Comparison of ENCODE assay signal across 1 cellular context in genomic region chr15:40873625-40874561, GRCh38.
A peak's percentile ranks its signal among the peaks of the same experiment; 100 is the strongest.
TF ChIP-seq lines count a peak whose summit lies in the region.

Gene RHOV, minus strand, starts transcription at chr15:40874234. Its CDS starts 95 bp downstream, at chr15:40874139.

TF ChIP-seq in HepG2, 621 proteins besides CTCF, POLR2A, EP300 and RAD21 (continued from another document and continues in another):
- TF ChIP-seq, protein P1, sequence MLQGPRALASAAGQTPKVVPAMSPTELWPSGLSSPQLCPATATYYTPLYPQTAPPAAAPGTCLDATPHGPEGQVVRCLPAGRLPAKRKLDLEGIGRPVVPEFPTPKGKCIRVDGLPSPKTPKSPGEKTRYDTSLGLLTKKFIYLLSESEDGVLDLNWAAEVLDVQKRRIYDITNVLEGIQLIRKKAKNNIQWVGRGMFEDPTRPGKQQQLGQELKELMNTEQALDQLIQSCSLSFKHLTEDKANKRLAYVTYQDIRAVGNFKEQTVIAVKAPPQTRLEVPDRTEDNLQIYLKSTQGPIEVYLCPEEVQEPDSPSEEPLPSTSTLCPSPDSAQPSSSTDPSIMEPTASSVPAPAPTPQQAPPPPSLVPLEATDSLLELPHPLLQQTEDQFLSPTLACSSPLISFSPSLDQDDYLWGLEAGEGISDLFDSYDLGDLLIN (CRISPR knock-in tag; IDR thresholded peaks at IDR 0.05; ENCODE audit: borderline replicate concordance), result peak; percentile 65; the same call in 1 of the 2 replicates
- TF ChIP-seq ZNF230 (CRISPR knock-in tag; IDR thresholded peaks at IDR 0.05) (0 out of 2 replicates have a peak, but pooled peaks have one; percentile 34), ZNF780A (CRISPR knock-in tag; IDR thresholded peaks at IDR 0.05) (no peak), KAT8 (CRISPR knock-in tag; IDR thresholded peaks at IDR 0.05) (no peak), RBM22 (optimal IDR thresholded peaks at IDR 0.05; ENCODE audit: low read length) (no peak), ZNF691 (CRISPR knock-in tag; IDR thresholded peaks at IDR 0.05; ENCODE audit: borderline replicate concordance, low read depth) (0 out of 2 replicates have a peak, but pooled peaks have one; percentile 65), FOXO4 (CRISPR knock-in tag; conservative IDR thresholded peaks at IDR 0.05) (0 out of 2 replicates have a peak, but pooled peaks have one; percentile 27), ZNF335 (CRISPR knock-in tag; IDR thresholded peaks at IDR 0.05) (no peak), SIN3A (IDR thresholded peaks at IDR 0.05; ENCODE audit: borderline replicate concordance, low read depth, low read length) (no peak), GTF3A (CRISPR knock-in tag; conservative IDR thresholded peaks at IDR 0.05) (no peak), SAFB2 (CRISPR knock-in tag; IDR thresholded peaks at IDR 0.05; ENCODE audit: borderline replicate concordance, low read depth) (no peak), RFX3 (CRISPR knock-in tag; IDR thresholded peaks at IDR 0.05) (no peak), PCBP1 (IDR thresholded peaks at IDR 0.05; ENCODE audit: borderline replicate concordance, low read depth, low read length) (no peak), KLF6 (CRISPR knock-in tag; IDR thresholded peaks at IDR 0.05) (no peak), YY1 (IDR thresholded peaks at IDR 0.05; ENCODE audit: insufficient read depth, insufficient replicate concordance, low read depth, low read length) (peak; percentile 10), CCAR2 (optimal IDR thresholded peaks at IDR 0.05; ENCODE audit: low read depth, low read length) (no peak), ASH2L (IDR thresholded peaks at IDR 0.05; ENCODE audit: insufficient read length, low read depth, low read length) (no peak), ZNF572 (CRISPR knock-in tag; IDR thresholded peaks at IDR 0.05) (no peak), ZNF17 (CRISPR knock-in tag; IDR thresholded peaks at IDR 0.05) (no peak), PHF21A (CRISPR knock-in tag; IDR thresholded peaks at IDR 0.05) (no peak), SALL2 (CRISPR knock-in tag; IDR thresholded peaks at IDR 0.05) (0 out of 2 replicates have a peak, but pooled peaks have one; percentile 43), ZNF414 (CRISPR knock-in tag; IDR thresholded peaks at IDR 0.05) (no peak), CHD4 (IDR thresholded peaks at IDR 0.05; ENCODE audit: borderline replicate concordance, low read length) (no peak), EEA1 (CRISPR knock-in tag; IDR thresholded peaks at IDR 0.05; ENCODE audit: borderline replicate concordance) (no peak; the same call in 1 of the 2 replicates), LCORL (IDR thresholded peaks at IDR 0.05) (no peak), LCORL (CRISPR knock-in tag; IDR thresholded peaks at IDR 0.05) (peak; percentile 65), HHEX (CRISPR knock-in tag; IDR thresholded peaks at IDR 0.05) (no peak), FUBP1 (CRISPR knock-in tag; IDR thresholded peaks at IDR 0.05; ENCODE audit: borderline replicate concordance) (no peak), HCFC1 (IDR thresholded peaks at IDR 0.05; ENCODE audit: low read depth, low read length) (no peak), KAT7 (CRISPR knock-in tag; IDR thresholded peaks at IDR 0.05; ENCODE audit: borderline replicate concordance) (no peak), CBX2 (IDR thresholded peaks at IDR 0.05; ENCODE audit: low read depth, low read length) (no peak), CBX2 (CRISPR knock-in tag; IDR thresholded peaks at IDR 0.05; ENCODE audit: low read depth) (no peak; the same call in 1 of the 2 replicates), ZNF383 (CRISPR knock-in tag; IDR thresholded peaks at IDR 0.05; ENCODE audit: borderline replicate concordance) (no peak), CCDC6 (CRISPR knock-in tag; IDR thresholded peaks at IDR 0.05) (peak; percentile 57; the same call in 1 of the 2 replicates), SPEN (CRISPR knock-in tag; IDR thresholded peaks at IDR 0.05; ENCODE audit: low read depth) (no peak), ZNF776 (CRISPR knock-in tag; IDR thresholded peaks at IDR 0.05) (no peak), U2AF1 (optimal IDR thresholded peaks at IDR 0.05; ENCODE audit: low read depth, low read length) (no peak), KDM5B (CRISPR knock-in tag; IDR thresholded peaks at IDR 0.05; ENCODE audit: borderline replicate concordance) (no peak; the same call in 1 of the 2 replicates), PCBP2 (optimal IDR thresholded peaks at IDR 0.05; ENCODE audit: low read depth, low read length, poor library complexity, severe bottlenecking) (no peak), ZNF703 (CRISPR knock-in tag; IDR thresholded peaks at IDR 0.05; ENCODE audit: borderline replicate concordance) (no peak), ETV5 (CRISPR knock-in tag; IDR thresholded peaks at IDR 0.05; ENCODE audit: borderline replicate concordance) (no peak), ADNP (CRISPR knock-in tag; IDR thresholded peaks at IDR 0.05) (peak; percentile 51; the same call in 1 of the 2 replicates), ZSCAN5A (CRISPR knock-in tag; IDR thresholded peaks at IDR 0.05; ENCODE audit: borderline replicate concordance) (no peak), EED (CRISPR knock-in tag; IDR thresholded peaks at IDR 0.05) (no peak)
- TF ChIP-seq, protein P2, sequence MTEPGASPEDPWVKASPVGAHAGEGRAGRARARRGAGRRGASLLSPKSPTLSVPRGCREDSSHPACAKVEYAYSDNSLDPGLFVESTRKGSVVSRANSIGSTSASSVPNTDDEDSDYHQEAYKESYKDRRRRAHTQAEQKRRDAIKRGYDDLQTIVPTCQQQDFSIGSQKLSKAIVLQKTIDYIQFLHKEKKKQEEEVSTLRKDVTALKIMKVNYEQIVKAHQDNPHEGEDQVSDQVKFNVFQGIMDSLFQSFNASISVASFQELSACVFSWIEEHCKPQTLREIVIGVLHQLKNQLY (CRISPR knock-in tag; IDR thresholded peaks at IDR 0.05), result no peak
- TF ChIP-seq, protein P3, sequence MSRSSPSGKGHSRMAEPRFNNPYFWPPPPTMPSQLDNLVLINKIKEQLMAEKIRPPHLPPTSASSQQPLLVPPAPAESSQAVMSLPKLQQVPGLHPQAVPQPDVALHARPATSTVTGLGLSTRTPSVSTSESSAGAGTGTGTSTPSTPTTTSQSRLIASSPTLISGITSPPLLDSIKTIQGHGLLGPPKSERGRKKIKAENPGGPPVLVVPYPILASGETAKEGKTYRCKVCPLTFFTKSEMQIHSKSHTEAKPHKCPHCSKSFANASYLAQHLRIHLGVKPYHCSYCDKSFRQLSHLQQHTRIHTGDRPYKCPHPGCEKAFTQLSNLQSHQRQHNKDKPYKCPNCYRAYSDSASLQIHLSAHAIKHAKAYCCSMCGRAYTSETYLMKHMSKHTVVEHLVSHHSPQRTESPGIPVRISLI (CRISPR knock-in tag; IDR thresholded peaks at IDR 0.05; ENCODE audit: borderline replicate concordance), result no peak
- TF ChIP-seq, protein P4, sequence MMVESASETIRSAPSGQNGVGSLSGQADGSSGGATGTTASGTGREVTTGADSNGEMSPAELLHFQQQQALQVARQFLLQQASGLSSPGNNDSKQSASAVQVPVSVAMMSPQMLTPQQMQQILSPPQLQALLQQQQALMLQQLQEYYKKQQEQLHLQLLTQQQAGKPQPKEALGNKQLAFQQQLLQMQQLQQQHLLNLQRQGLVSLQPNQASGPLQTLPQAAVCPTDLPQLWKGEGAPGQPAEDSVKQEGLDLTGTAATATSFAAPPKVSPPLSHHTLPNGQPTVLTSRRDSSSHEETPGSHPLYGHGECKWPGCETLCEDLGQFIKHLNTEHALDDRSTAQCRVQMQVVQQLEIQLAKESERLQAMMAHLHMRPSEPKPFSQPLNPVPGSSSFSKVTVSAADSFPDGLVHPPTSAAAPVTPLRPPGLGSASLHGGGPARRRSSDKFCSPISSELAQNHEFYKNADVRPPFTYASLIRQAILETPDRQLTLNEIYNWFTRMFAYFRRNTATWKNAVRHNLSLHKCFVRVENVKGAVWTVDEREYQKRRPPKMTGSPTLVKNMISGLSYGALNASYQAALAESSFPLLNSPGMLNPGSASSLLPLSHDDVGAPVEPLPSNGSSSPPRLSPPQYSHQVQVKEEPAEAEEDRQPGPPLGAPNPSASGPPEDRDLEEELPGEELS (CRISPR knock-in tag; IDR thresholded peaks at IDR 0.05), result 0 out of 2 replicates have a peak, but pooled peaks have one; percentile 36
- TF ChIP-seq, protein P5, sequence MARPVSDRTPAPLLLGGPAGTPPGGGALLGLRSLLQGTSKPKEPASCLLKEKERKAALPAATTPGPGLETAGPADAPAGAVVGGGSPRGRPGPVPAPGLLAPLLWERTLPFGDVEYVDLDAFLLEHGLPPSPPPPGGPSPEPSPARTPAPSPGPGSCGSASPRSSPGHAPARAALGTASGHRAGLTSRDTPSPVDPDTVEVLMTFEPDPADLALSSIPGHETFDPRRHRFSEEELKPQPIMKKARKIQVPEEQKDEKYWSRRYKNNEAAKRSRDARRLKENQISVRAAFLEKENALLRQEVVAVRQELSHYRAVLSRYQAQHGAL (CRISPR knock-in tag; IDR thresholded peaks at IDR 0.05; ENCODE audit: not compliant biosample characterization), result peak; percentile 64
- TF ChIP-seq, protein P6, sequence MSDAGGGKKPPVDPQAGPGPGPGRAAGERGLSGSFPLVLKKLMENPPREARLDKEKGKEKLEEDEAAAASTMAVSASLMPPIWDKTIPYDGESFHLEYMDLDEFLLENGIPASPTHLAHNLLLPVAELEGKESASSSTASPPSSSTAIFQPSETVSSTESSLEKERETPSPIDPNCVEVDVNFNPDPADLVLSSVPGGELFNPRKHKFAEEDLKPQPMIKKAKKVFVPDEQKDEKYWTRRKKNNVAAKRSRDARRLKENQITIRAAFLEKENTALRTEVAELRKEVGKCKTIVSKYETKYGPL (CRISPR knock-in tag; IDR thresholded peaks at IDR 0.05), result no peak
- TF ChIP-seq, protein P7, sequence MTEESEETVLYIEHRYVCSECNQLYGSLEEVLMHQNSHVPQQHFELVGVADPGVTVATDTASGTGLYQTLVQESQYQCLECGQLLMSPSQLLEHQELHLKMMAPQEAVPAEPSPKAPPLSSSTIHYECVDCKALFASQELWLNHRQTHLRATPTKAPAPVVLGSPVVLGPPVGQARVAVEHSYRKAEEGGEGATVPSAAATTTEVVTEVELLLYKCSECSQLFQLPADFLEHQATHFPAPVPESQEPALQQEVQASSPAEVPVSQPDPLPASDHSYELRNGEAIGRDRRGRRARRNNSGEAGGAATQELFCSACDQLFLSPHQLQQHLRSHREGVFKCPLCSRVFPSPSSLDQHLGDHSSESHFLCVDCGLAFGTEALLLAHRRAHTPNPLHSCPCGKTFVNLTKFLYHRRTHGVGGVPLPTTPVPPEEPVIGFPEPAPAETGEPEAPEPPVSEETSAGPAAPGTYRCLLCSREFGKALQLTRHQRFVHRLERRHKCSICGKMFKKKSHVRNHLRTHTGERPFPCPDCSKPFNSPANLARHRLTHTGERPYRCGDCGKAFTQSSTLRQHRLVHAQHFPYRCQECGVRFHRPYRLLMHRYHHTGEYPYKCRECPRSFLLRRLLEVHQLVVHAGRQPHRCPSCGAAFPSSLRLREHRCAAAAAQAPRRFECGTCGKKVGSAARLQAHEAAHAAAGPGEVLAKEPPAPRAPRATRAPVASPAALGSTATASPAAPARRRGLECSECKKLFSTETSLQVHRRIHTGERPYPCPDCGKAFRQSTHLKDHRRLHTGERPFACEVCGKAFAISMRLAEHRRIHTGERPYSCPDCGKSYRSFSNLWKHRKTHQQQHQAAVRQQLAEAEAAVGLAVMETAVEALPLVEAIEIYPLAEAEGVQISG (CRISPR knock-in tag; IDR thresholded peaks at IDR 0.05), result peak; percentile 64
